Comparison of ENCODE assay signal across 29 cellular contexts in genomic region chr1:7488475-7488842, GRCh38.
"Had no signal": no experiment of that assay in that cellular context is flagged by ENCODE, and none has a peak within 500 bp of the region (broad histone marks: within the 10 kb centered on the region; RNA-seq: fewer than 3 reads in every experiment).

No MANE protein-coding gene starts in this region.

- ATAC-seq: effector memory CD8-positive, alpha-beta T cell; esophagus mucosa; foreskin keratinocyte; gastrocnemius medialis; gastroesophageal sphincter; heart left ventricle; heart right ventricle had no signal

- H3K36me3 ChIP-seq: colonic mucosa, esophagus muscularis mucosa, esophagus squamous epithelium, gastrocnemius medialis, gastroesophageal sphincter, heart left ventricle, heart right ventricle had no signal

- H3K27me3 ChIP-seq: colonic mucosa, dorsolateral prefrontal cortex, esophagus muscularis mucosa, gastroesophageal sphincter, heart left ventricle, heart right ventricle had no signal

- H3K4me3 ChIP-seq: colonic mucosa, coronary artery, dorsolateral prefrontal cortex, esophagus muscularis mucosa, esophagus squamous epithelium, gastrocnemius medialis, gastroesophageal sphincter, heart left ventricle, heart right ventricle had no signal

- H3K27me3 Mint-ChIP-seq: dendritic cell treated with granulocyte-macrophage colony-stimulating factor and Interleukin-4, amounts not matched to agents 40 ng/mL and 50 ng/mL, for 4 days had no signal

- FAIRE-seq: colon, endometrium, endothelial cell of umbilical vein, frontal cortex had no signal

- H3K4me3 Mint-ChIP-seq: dendritic cell treated with granulocyte-macrophage colony-stimulating factor and Interleukin-4, amounts not matched to agents 40 ng/mL and 50 ng/mL, for 4 days; effector memory CD8-positive, alpha-beta T cell; endodermal cell had no signal

- H3K27ac ChIP-seq: colonic mucosa, coronary artery, dorsolateral prefrontal cortex, epithelial cell of prostate, esophagus muscularis mucosa, esophagus squamous epithelium, foreskin keratinocyte, gastrocnemius medialis, gastroesophageal sphincter, heart left ventricle, heart right ventricle had no signal

- H3K4me1 ChIP-seq: gastrocnemius medialis had no signal

- H3K9me3 ChIP-seq: colonic mucosa, esophagus muscularis mucosa, esophagus squamous epithelium, gastrocnemius medialis, gastroesophageal sphincter, heart left ventricle, heart right ventricle had no signal

- DNase-seq: colonic mucosa; cortex of kidney; dermis blood vessel endothelial cell; dorsolateral prefrontal cortex; effector CD4-positive, alpha-beta T cell; effector CD8-positive, alpha-beta T cell; effector memory CD4-positive, alpha-beta T cell; effector memory CD8-positive, alpha-beta T cell; endodermal cell; erythroblast; esophagus squamous epithelium; foreskin fibroblast; foreskin keratinocyte; foreskin melanocyte; gastrocnemius medialis; glutamatergic neuron; head of caudate nucleus; heart right ventricle had no signal

- H3K27ac Mint-ChIP-seq: dendritic cell treated with granulocyte-macrophage colony-stimulating factor and Interleukin-4, amounts not matched to agents 40 ng/mL and 50 ng/mL, for 4 days; effector memory CD8-positive, alpha-beta T cell; endodermal cell had no signal
